1 cellular context compared by ENCODE assay signal in the genomic region with DNA sequence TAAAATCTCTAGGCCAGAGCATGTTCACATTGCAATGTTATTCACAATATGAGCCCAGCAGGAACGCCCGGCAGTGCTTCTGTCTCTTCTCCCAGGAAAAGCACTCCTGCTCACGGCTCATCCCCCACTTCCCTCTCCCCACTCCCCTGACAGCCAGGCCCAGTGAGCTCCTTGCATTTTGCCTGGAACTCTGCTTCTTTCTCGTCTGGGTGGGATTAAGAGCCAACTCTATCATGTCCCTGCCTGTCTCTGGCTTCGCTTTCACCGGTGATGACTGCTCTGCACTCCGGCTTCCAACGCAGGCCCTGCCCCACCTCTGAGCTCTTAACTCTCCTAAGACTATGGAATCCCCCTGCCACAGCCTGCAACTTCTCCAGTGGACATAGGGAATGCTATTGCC.
TF ChIP-seq lines count a peak whose summit lies in the region.

No MANE protein-coding gene starts in this region.

TF ChIP-seq in K562, 482 proteins besides CTCF, POLR2A, EP300 and RAD21:
- TF ChIP-seq KDM1A (IDR thresholded peaks at IDR 0.05) (no peak), CCNT2 (IDR thresholded peaks at IDR 0.05; ENCODE audit: borderline replicate concordance, extremely low read depth, insufficient read length, low read depth, low read length) (no peak), ZNF224 (CRISPR knock-in tag; IDR thresholded peaks at IDR 0.05) (no peak), KLF6 (CRISPR knock-in tag; IDR thresholded peaks at IDR 0.05; ENCODE audit: borderline replicate concordance) (no peak), NCOA6 (IDR thresholded peaks at IDR 0.05) (no peak), ILK (tag; IDR thresholded peaks at IDR 0.05; ENCODE audit: borderline replicate concordance, low read depth) (no peak), CEBPG (CRISPR knock-in tag; IDR thresholded peaks at IDR 0.05) (no peak), CEBPG (tag; conservative IDR thresholded peaks at IDR 0.05 in 1 of 2, IDR thresholded peaks at IDR 0.05 in 1 of 2) (no peak), BACH1 (tag; IDR thresholded peaks at IDR 0.05) (no peak), SIX5 (IDR thresholded peaks at IDR 0.05; ENCODE audit: borderline replicate concordance in 1 of 2, insufficient read depth in 1 of 2, low read depth in 1 of 2, low read length in 2 of 2) (no peak), TCF3 (CRISPR knock-in tag; IDR thresholded peaks at IDR 0.05) (no peak), ZNF274 (IDR thresholded peaks at IDR 0.05; ENCODE audit: borderline replicate concordance, low read depth, low read length) (no peak), POLR3G (IDR thresholded peaks at IDR 0.05; ENCODE audit: extremely low read depth, insufficient read length, insufficient replicate concordance) (no peak), PHF21A (IDR thresholded peaks at IDR 0.05; ENCODE audit: borderline replicate concordance, low read depth) (no peak), SRSF7 (optimal IDR thresholded peaks at IDR 0.05; ENCODE audit: low read depth, low read length) (no peak), NFRKB (IDR thresholded peaks at IDR 0.05; ENCODE audit: low read depth) (no peak)
- TF ChIP-seq, protein P1, sequence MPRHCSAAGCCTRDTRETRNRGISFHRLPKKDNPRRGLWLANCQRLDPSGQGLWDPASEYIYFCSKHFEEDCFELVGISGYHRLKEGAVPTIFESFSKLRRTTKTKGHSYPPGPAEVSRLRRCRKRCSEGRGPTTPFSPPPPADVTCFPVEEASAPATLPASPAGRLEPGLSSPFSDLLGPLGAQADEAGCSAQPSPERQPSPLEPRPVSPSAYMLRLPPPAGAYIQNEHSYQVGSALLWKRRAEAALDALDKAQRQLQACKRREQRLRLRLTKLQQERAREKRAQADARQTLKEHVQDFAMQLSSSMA (CRISPR knock-in tag; IDR thresholded peaks at IDR 0.05): no peak
- TF ChIP-seq, protein P2, sequence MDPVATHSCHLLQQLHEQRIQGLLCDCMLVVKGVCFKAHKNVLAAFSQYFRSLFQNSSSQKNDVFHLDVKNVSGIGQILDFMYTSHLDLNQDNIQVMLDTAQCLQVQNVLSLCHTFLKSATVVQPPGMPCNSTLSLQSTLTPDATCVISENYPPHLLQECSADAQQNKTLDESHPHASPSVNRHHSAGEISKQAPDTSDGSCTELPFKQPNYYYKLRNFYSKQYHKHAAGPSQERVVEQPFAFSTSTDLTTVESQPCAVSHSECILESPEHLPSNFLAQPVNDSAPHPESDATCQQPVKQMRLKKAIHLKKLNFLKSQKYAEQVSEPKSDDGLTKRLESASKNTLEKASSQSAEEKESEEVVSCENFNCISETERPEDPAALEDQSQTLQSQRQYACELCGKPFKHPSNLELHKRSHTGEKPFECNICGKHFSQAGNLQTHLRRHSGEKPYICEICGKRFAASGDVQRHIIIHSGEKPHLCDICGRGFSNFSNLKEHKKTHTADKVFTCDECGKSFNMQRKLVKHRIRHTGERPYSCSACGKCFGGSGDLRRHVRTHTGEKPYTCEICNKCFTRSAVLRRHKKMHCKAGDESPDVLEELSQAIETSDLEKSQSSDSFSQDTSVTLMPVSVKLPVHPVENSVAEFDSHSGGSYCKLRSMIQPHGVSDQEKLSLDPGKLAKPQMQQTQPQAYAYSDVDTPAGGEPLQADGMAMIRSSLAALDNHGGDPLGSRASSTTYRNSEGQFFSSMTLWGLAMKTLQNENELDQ (CRISPR knock-in tag; IDR thresholded peaks at IDR 0.05; ENCODE audit: borderline replicate concordance): no peak
- TF ChIP-seq, protein P3, sequence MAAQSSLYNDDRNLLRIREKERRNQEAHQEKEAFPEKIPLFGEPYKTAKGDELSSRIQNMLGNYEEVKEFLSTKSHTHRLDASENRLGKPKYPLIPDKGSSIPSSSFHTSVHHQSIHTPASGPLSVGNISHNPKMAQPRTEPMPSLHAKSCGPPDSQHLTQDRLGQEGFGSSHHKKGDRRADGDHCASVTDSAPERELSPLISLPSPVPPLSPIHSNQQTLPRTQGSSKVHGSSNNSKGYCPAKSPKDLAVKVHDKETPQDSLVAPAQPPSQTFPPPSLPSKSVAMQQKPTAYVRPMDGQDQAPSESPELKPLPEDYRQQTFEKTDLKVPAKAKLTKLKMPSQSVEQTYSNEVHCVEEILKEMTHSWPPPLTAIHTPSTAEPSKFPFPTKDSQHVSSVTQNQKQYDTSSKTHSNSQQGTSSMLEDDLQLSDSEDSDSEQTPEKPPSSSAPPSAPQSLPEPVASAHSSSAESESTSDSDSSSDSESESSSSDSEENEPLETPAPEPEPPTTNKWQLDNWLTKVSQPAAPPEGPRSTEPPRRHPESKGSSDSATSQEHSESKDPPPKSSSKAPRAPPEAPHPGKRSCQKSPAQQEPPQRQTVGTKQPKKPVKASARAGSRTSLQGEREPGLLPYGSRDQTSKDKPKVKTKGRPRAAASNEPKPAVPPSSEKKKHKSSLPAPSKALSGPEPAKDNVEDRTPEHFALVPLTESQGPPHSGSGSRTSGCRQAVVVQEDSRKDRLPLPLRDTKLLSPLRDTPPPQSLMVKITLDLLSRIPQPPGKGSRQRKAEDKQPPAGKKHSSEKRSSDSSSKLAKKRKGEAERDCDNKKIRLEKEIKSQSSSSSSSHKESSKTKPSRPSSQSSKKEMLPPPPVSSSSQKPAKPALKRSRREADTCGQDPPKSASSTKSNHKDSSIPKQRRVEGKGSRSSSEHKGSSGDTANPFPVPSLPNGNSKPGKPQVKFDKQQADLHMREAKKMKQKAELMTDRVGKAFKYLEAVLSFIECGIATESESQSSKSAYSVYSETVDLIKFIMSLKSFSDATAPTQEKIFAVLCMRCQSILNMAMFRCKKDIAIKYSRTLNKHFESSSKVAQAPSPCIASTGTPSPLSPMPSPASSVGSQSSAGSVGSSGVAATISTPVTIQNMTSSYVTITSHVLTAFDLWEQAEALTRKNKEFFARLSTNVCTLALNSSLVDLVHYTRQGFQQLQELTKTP (IDR thresholded peaks at IDR 0.05; ENCODE audit: low read depth in 1 of 2, partially characterized antibody in 2 of 2): no peak
